In the genomic region with DNA sequence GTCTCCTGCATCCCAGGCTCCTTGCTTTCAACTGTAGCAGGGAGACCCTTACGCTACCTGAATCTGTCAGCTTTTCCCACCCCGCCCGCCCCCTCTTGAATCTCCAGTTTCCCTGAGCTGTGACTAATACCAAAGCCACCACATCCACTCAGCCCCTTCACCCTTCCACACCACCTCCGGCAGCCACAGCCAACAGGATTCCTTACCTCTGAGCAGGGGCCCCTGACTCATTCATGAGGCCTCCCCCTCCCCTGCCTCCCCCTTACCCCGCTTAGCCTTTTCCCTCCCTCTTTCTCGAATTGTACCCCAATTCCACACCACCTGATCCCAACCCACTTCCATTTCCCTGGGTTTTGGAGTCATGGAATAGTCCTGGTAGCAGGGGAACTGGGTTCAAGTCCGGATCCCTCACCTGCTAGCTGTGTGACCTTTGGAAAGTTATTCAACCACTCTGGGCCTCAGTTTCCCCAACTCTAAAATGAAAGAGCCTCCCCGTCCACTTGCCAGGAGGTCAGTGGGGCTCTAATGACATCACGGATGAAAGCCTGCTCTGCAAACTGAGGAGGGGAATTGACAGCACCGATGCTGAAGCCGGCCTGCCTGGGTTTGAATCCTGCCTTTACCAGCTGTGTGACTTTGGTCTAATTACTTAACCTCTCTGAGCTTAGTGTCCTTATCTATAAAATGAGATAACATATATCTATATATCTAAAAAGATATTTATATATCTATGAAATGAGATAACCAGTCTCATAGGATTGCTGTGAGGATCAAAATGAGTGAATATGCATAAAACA, we compare ENCODE assay signal across 17 cellular contexts. TPM values are rescaled to one million over a fixed set of nuclear protein-coding genes. Genes with fewer than 3 reads are reported as not detected.
DNase-seq lines count a peak whose midpoint lies in the region; ATAC-seq and TF ChIP-seq lines count a peak whose summit lies in the region.
"Had no signal": no experiment of that assay in that cellular context is flagged by ENCODE, and none has a peak within 500 bp of the region (broad histone marks: within the 10 kb centered on the region; RNA-seq: fewer than 3 reads in every experiment).

No MANE protein-coding gene starts in this region.

- H3K27ac ChIP-seq in right atrium auricular region, result no peak overlapping the region
- H3K27ac ChIP-seq: BLaER1, body of pancreas, KMS-11, thyroid gland had no signal

- no peaks in the 10 kb centered on the region for H3K9me3 ChIP-seq in right atrium auricular region
- H3K9me3 ChIP-seq: BLaER1, body of pancreas, thyroid gland had no signal

- H3K4me1 ChIP-seq in right atrium auricular region, result peaks cover 0 to 4% of the 10 kb centered on the region in 2 donors
- H3K4me1 ChIP-seq: body of pancreas, thyroid gland had no signal

- peaks cover 10 to 12% of the 10 kb centered on the region in 2 donors for H3K27me3 ChIP-seq in right atrium auricular region

- DNase-seq in AG10803 (ENCODE audit: low read depth), result peak; percentile 49
- peak; percentile 93 for DNase-seq in HT1080 (ENCODE audit: low read depth)
- DNase-seq in astrocyte of the hippocampus (ENCODE audit: low read depth, low spot score), result peak; percentile 91
- DNase-seq in kidney tubule cell (ENCODE audit: low spot score), result peak; percentile 78
- DNase-seq in right atrium auricular region (ENCODE audit: low spot score), result no peak
- DNase-seq in NCI-H1048 (lab: John Stamatoyannopoulos, UW), result no peak
- no peak for DNase-seq in NCI-H1694 (lab: John Stamatoyannopoulos, UW)
- DNase-seq: activated CD4-positive, alpha-beta memory T cell treated with anti-CD3 and anti-CD28 coated beads for 36 hours; activated effector memory CD4-positive, alpha-beta T cell treated with Interleukin-2 at 50 U/mL for 16 hours; body of pancreas; endodermal cell; NCI-H187; NCI-H774; thyroid gland had no signal

- no peak for TF ChIP-seq CTCF in AG10803 (conservative IDR thresholded peaks at IDR 0.05; ENCODE audit: low read length)
- TF ChIP-seq CTCF in right atrium auricular region (IDR thresholded peaks at IDR 0.05), result no peak

- H3K36me3 ChIP-seq in right atrium auricular region, result no peaks in the 10 kb centered on the region
- H3K36me3 ChIP-seq: BLaER1, thyroid gland had no signal

- no peak for ATAC-seq in HG03378 (IDR thresholded peaks at IDR 0.05; ENCODE audit: unreplicated experiment)
- ATAC-seq: body of pancreas had no signal

- no peak overlapping the region for H3K4me3 ChIP-seq in AG10803 (ENCODE audit: low read length)
- H3K4me3 ChIP-seq in right atrium auricular region, result no peak overlapping the region
- H3K4me3 ChIP-seq: BLaER1, body of pancreas, thyroid gland had no signal

RNA-seq across cellular contexts. Expression of a gene that starts 2.1 kb away (rescaled TPM):
- total RNA-seq in HT1080 (2014; rRNA removed; shearing (Covaris generic)), result 1.0 and 2.1 TPM in 2 replicates
- polyA plus RNA-seq in HT1080 (2015; cell fraction: cytosol; rRNA removed), result 0.27 and 0.43 TPM in 2 replicates
- 4.4 and 4.6 TPM in 2 replicates for polyA plus RNA-seq in HT1080 (2015; cell fraction: nucleus; rRNA removed)
- total RNA-seq in right atrium auricular region, result 1 to 10 TPM; 1.3 to 2.1 TPM

RNA-seq across cellular contexts. Expression of a gene that starts 23.3 kb away (rescaled TPM):
- 7.3 and 8.9 TPM in 2 replicates for total RNA-seq in HT1080 (2014; rRNA removed; shearing (Covaris generic))
- 7.7 and 8.5 TPM in 2 replicates for polyA plus RNA-seq in HT1080 (2015; cell fraction: cytosol; rRNA removed)
- 13.9 and 14.6 TPM in 2 replicates for polyA plus RNA-seq in HT1080 (2015; cell fraction: nucleus; rRNA removed)
- 1 to 10 TPM; 6.0 to 8.5 TPM for total RNA-seq in right atrium auricular region

RNA-seq across cellular contexts. Expression of a gene that starts 25.0 kb away (rescaled TPM):
- total RNA-seq in HT1080 (2014; rRNA removed; shearing (Covaris generic)), result 37.9 and 43.7 TPM in 2 replicates
- polyA plus RNA-seq in HT1080 (2015; cell fraction: cytosol; rRNA removed), result 24.5 and 36.0 TPM in 2 replicates
- polyA plus RNA-seq in HT1080 (2015; cell fraction: nucleus; rRNA removed), result 58.5 and 79.6 TPM in 2 replicates
- total RNA-seq in right atrium auricular region, result 10 to 100 TPM; 17.1 to 23.8 TPM

RNA-seq across cellular contexts. Expression of a gene that starts 50.8 kb away (rescaled TPM):
- 3.1 and 5.3 TPM in 2 replicates for total RNA-seq in HT1080 (2014; rRNA removed; shearing (Covaris generic))
- 11.8 and 13.1 TPM in 2 replicates for polyA plus RNA-seq in HT1080 (2015; cell fraction: cytosol; rRNA removed)
- 20.6 and 26.3 TPM in 2 replicates for polyA plus RNA-seq in HT1080 (2015; cell fraction: nucleus; rRNA removed)
- 1 to 10 TPM; 3.8 to 8.6 TPM for total RNA-seq in right atrium auricular region

RNA-seq across cellular contexts. Expression of a gene that starts 59.5 kb away (rescaled TPM):
- total RNA-seq in HT1080 (2014; rRNA removed; shearing (Covaris generic)), result 9.4 and 10.5 TPM in 2 replicates
- polyA plus RNA-seq in HT1080 (2015; cell fraction: cytosol; rRNA removed), result 35.6 and 40.4 TPM in 2 replicates
- 33.7 TPM in 2 replicates for polyA plus RNA-seq in HT1080 (2015; cell fraction: nucleus; rRNA removed)
- 10 to 100 TPM; 22.4 to 23.0 TPM for total RNA-seq in right atrium auricular region

Comparison
In these comparisons a context has a peak if more than half of its experiments do, and no peak if none do; other contexts are left out.
1. DNase-seq: peak in AG10803 (single experiment), HT1080 (single experiment), astrocyte of the hippocampus (single experiment) and kidney tubule cell (single experiment); none in right atrium auricular region (single experiment), NCI-H1048 (single experiment) and NCI-H1694 (single experiment).